In genomic region chr20:22679197-22679596, GRCh38 we compare ENCODE assay signal across 28 cellular contexts.
"Had no signal": no experiment of that assay in that cellular context is flagged by ENCODE, and none has a peak within 500 bp of the region (broad histone marks: within the 10 kb centered on the region; RNA-seq: fewer than 3 reads in every experiment).

No MANE protein-coding gene starts in this region.

- H3K27ac ChIP-seq: heart left ventricle, psoas muscle, skin epidermis, stomach, testis, tibial artery, upper lobe of right lung had no signal

- H3K4me3 Mint-ChIP-seq: immature natural killer cell; naive thymus-derived CD8-positive, alpha-beta T cell; nephron; neural crest cell; stimulated activated naive B cell treated with anti-CD40 and anti-IgM and Interleukin-4, amounts not matched to agents 10 μg/mL and 1 μg/mL and 100 μg/mL, for 72 hours had no signal

- H3K36me3 Mint-ChIP-seq: immature natural killer cell; naive thymus-derived CD8-positive, alpha-beta T cell; stimulated activated naive B cell treated with anti-CD40 and anti-IgM and Interleukin-4, amounts not matched to agents 10 μg/mL and 1 μg/mL and 100 μg/mL, for 72 hours had no signal

- H3K27ac Mint-ChIP-seq: immature natural killer cell; naive thymus-derived CD8-positive, alpha-beta T cell; nephron; stimulated activated naive B cell treated with anti-CD40 and anti-IgM and Interleukin-4, amounts not matched to agents 10 μg/mL and 1 μg/mL and 100 μg/mL, for 72 hours had no signal

- H3K9me3 Mint-ChIP-seq: immature natural killer cell, nephron, neural crest cell had no signal

- ATAC-seq: heart left ventricle; left colon; naive thymus-derived CD8-positive, alpha-beta T cell; psoas muscle; sciatic nerve; stimulated activated naive B cell treated with anti-CD40 and anti-IgM and Interleukin-4, amounts not matched to agents 10 μg/mL and 1 μg/mL and 100 μg/mL, for 72 hours; stimulated activated naive CD8-positive, alpha-beta T cell treated with anti-CD3 and anti-CD28 coated beads, Interleukin-15, Interleukin-2, amounts not matched to agents 100 U/mL and 50 U/mL, for 24 hours; upper lobe of right lung had no signal

- H3K4me1 Mint-ChIP-seq: immature natural killer cell; naive thymus-derived CD8-positive, alpha-beta T cell; nephron; neural crest cell had no signal

- H3K27me3 Mint-ChIP-seq: stimulated activated naive B cell treated with anti-CD40 and anti-IgM and Interleukin-4, amounts not matched to agents 10 μg/mL and 1 μg/mL and 100 μg/mL, for 72 hours had no signal

- H3K36me3 ChIP-seq: heart left ventricle, left lung, pancreas, stomach, tibial artery, upper lobe of right lung had no signal

- H3K9me3 ChIP-seq: pancreas, testis, upper lobe of right lung had no signal

- H3K27me3 ChIP-seq: left lung, pancreas, testis, upper lobe of right lung had no signal

- DNase-seq: heart left ventricle; hypothalamus; immature natural killer cell; kidney; left colon; left lung; mammary epithelial cell; mesenchymal stem cell; naive thymus-derived CD8-positive, alpha-beta T cell; nucleus accumbens; pancreas; posterior cingulate gyrus; psoas muscle; stimulated activated CD4-positive, alpha-beta T cell treated with anti-CD3 and anti-CD28 coated beads, Interleukin-12 subunit alpha, Interleukin-12 subunit beta, amount 100 ng/mL, for 4 hours; stimulated activated CD4-positive, alpha-beta T cell treated with anti-CD3 and anti-CD28 coated beads, Interleukin-15, amount 100 ng/mL, for 24 hours; stimulated activated CD4-positive, alpha-beta T cell treated with anti-CD3 and anti-CD28 coated beads, Interleukin-2, amount 100 ng/mL, for 24 hours; stimulated activated CD4-positive, alpha-beta T cell treated with anti-CD3 and anti-CD28 coated beads, Interleukin-4, amount 100 ng/mL, for 1 hour; stimulated activated naive B cell treated with anti-CD40 and anti-IgM and Interleukin-4, amounts not matched to agents 10 μg/mL and 1 μg/mL and 100 μg/mL, for 72 hours; stimulated activated naive CD8-positive, alpha-beta T cell treated with anti-CD3 and anti-CD28 coated beads, Interleukin-15, Interleukin-2, amounts not matched to agents 100 U/mL and 50 U/mL, for 24 hours; stomach; testis; tibial artery; trophoblast cell; upper lobe of right lung had no signal

- H3K4me3 ChIP-seq: heart left ventricle, left lung, pancreas, psoas muscle, skin epidermis, stomach, testis, tibial artery, upper lobe of right lung had no signal

- H3K4me1 ChIP-seq: psoas muscle, testis, tibial artery, upper lobe of right lung had no signal
